8 cellular contexts compared by ENCODE assay signal in the genomic region with DNA sequence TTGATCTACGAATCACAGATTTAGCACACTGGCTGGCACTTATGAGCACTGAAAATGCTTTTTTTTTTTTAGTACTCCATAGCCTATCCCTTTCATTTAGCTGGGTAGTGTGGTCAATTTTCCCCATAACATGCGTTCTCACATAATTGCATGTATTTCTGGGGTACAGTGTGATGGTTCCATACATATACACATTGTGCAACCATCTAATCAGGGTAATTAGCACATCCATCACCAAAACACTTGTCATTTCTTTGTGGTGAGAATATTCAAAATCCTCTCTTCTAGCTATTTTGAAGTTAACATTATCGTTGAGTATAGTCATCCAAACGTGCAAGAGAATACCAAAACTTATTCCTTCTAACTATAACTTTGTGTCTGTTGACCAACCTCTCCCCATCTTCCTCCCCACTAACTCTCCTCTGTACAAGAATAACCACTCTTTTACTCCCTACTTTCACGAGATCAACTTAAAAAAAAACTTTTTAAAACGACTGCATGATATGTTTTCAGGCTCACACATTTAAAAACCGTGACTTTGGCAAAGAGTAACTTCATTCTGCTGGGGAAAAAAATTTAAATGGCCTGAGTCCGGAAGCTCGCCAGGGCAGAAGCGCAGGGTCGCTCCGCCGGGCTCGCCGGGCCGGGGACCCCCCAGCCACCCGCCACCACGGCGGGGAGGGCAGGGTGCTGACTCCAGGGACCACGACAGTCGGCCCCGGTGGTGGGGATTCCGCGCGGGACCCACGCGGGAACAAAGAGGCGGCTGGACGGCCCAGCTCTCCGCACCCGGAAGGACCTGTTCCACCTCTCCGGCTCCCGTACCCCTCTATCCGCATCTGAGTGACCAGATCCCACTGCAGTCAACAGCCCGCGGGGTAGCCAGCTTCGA. TPM values are rescaled to one million over a fixed set of nuclear protein-coding genes. Genes with fewer than 3 reads are reported as not detected.
DNase-seq lines count a peak whose midpoint lies in the region; ATAC-seq lines count a peak whose summit lies in the region.

No MANE protein-coding gene starts in this region.

- H3K36me3 ChIP-seq in adipocyte (ENCODE audit: control insufficient read depth, insufficient read depth, low read length, severe bottlenecking) = no peaks in the 10 kb centered on the region

- no peak for DNase-seq in activated CD8-positive, alpha-beta memory T cell treated with anti-CD3 and anti-CD28 coated beads, Interleukin-2, amount 10 ng/mL, durations not matched to agents 7 days and 5 days
- DNase-seq in activated CD8-positive, alpha-beta memory T cell treated with anti-CD3 and anti-CD28 coated beads, Interleukin-2, amount 50 U/mL, for 4 hours = no peak
- DNase-seq in adipocyte (ENCODE audit: low read depth) (peak; percentile 58), glomerular visceral epithelial cell (ENCODE audit: extremely low spot score) (no peak)
- no peak for DNase-seq in stimulated activated naive CD8-positive, alpha-beta T cell treated with anti-CD3 and anti-CD28 coated beads, Interleukin-15, amount 100 ng/mL, for 72 hours

- H3K9me3 ChIP-seq in adipocyte (ENCODE audit: control insufficient read depth, low read length) (no peaks in the 10 kb centered on the region), iPS-18c (ENCODE audit: control insufficient read depth, insufficient read depth, low read length) (no peaks in the 10 kb centered on the region)

- ATAC-seq in activated CD8-positive, alpha-beta memory T cell treated with anti-CD3 and anti-CD28 coated beads, Interleukin-2, amount 10 ng/mL, durations not matched to agents 7 days and 5 days = no peak
- ATAC-seq in HG03432 (IDR thresholded peaks at IDR 0.05; ENCODE audit: unreplicated experiment) = peak; percentile 1
- peak; percentile 1 for ATAC-seq in stimulated activated naive CD8-positive, alpha-beta T cell treated with anti-CD3 and anti-CD28 coated beads, Interleukin-15, amount 100 ng/mL, for 72 hours
- ATAC-seq in GM19467 (IDR thresholded peaks at IDR 0.05; ENCODE audit: unreplicated experiment) = no peak

- H3K4me1 Mint-ChIP-seq in activated CD8-positive, alpha-beta memory T cell treated with anti-CD3 and anti-CD28 coated beads, Interleukin-2, amount 10 ng/mL, durations not matched to agents 7 days and 5 days = peaks cover 46% of the 10 kb centered on the region
- peaks cover 70% of the 10 kb centered on the region for H3K4me1 Mint-ChIP-seq in stimulated activated naive CD8-positive, alpha-beta T cell treated with anti-CD3 and anti-CD28 coated beads, Interleukin-15, amount 100 ng/mL, for 72 hours

- H3K27ac Mint-ChIP-seq in activated CD8-positive, alpha-beta memory T cell treated with anti-CD3 and anti-CD28 coated beads, Interleukin-2, amount 10 ng/mL, durations not matched to agents 7 days and 5 days = peak overlapping the region; percentile 92
- peak overlapping the region; percentile 97 to 98 for H3K27ac Mint-ChIP-seq in stimulated activated naive CD8-positive, alpha-beta T cell treated with anti-CD3 and anti-CD28 coated beads, Interleukin-15, amount 100 ng/mL, for 72 hours

- H3K4me3 ChIP-seq in adipocyte (ENCODE audit: low read length) (peak overlapping the region; percentile 99), iPS-18c (ENCODE audit: insufficient read depth, low read depth, low read length) (peak overlapping the region; percentile 98)

- no peaks in the 10 kb centered on the region for H3K9me3 Mint-ChIP-seq in activated CD8-positive, alpha-beta memory T cell treated with anti-CD3 and anti-CD28 coated beads, Interleukin-2, amount 10 ng/mL, durations not matched to agents 7 days and 5 days (ENCODE audit: low read depth)
- no peaks in the 10 kb centered on the region for H3K9me3 Mint-ChIP-seq in stimulated activated naive CD8-positive, alpha-beta T cell treated with anti-CD3 and anti-CD28 coated beads, Interleukin-15, amount 100 ng/mL, for 72 hours

- peak overlapping the region; percentile 98 for H3K9ac ChIP-seq in adipocyte (ENCODE audit: low read length)

- no peaks in the 10 kb centered on the region for H3K27me3 ChIP-seq in adipocyte (replicated peaks; ENCODE audit: control insufficient read depth, insufficient read depth, low read length)

- H3K4me3 Mint-ChIP-seq in activated CD8-positive, alpha-beta memory T cell treated with anti-CD3 and anti-CD28 coated beads, Interleukin-2, amount 10 ng/mL, durations not matched to agents 7 days and 5 days = peak overlapping the region; percentile 91
- H3K4me3 Mint-ChIP-seq in stimulated activated naive CD8-positive, alpha-beta T cell treated with anti-CD3 and anti-CD28 coated beads, Interleukin-15, amount 100 ng/mL, for 72 hours = peak overlapping the region; percentile 83 to 96

- H3K4me1 ChIP-seq in adipocyte (ENCODE audit: control insufficient read depth, insufficient read depth, low read length) = peaks cover 33% of the 10 kb centered on the region

- H3K36me3 Mint-ChIP-seq in activated CD8-positive, alpha-beta memory T cell treated with anti-CD3 and anti-CD28 coated beads, Interleukin-2, amount 10 ng/mL, durations not matched to agents 7 days and 5 days = peaks cover 6% of the 10 kb centered on the region

- CTCF ChIA-PET in activated CD8-positive, alpha-beta memory T cell treated with anti-CD3 and anti-CD28 coated beads, Interleukin-2, amount 10 ng/mL, durations not matched to agents 7 days and 5 days (lab: Charles Lee) = interaction anchor here (0.7 to 9.7 kb wide), 17 partner anchors 8 to 235 kb away, joined by 3 to 151 read pairs (median 6); partner anchors contain the start of gene GPR18

- H3K27me3 Mint-ChIP-seq in activated CD8-positive, alpha-beta memory T cell treated with anti-CD3 and anti-CD28 coated beads, Interleukin-2, amount 10 ng/mL, durations not matched to agents 7 days and 5 days = no peaks in the 10 kb centered on the region
- H3K27me3 Mint-ChIP-seq in stimulated activated naive CD8-positive, alpha-beta T cell treated with anti-CD3 and anti-CD28 coated beads, Interleukin-15, amount 100 ng/mL, for 72 hours = no peaks in the 10 kb centered on the region

RNA-seq across cellular contexts. Expression of gene UBAC2, which starts 0.9 kb away (rescaled TPM):
- total RNA-seq in activated CD8-positive, alpha-beta memory T cell treated with anti-CD3 and anti-CD28 coated beads, Interleukin-2, amount 10 ng/mL, durations not matched to agents 7 days and 5 days = 10 to 100 TPM; 52.8 to 60.8 TPM

RNA-seq across cellular contexts. Expression of gene GPR18, which starts 58.4 kb away (rescaled TPM):
- 10 to 100 TPM; 11.1 to 13.1 TPM for total RNA-seq in activated CD8-positive, alpha-beta memory T cell treated with anti-CD3 and anti-CD28 coated beads, Interleukin-2, amount 10 ng/mL, durations not matched to agents 7 days and 5 days

Comparison
In these comparisons a context has a peak if more than half of its experiments do, and no peak if none do; other contexts are left out.
1. ATAC-seq: peak in HG03432 (single experiment) and stimulated activated naive CD8-positive, alpha-beta T cell treated with anti-CD3 and anti-CD28 coated beads, Interleukin-15, amount 100 ng/mL, for 72 hours (single experiment); none in activated CD8-positive, alpha-beta memory T cell treated with anti-CD3 and anti-CD28 coated beads, Interleukin-2, amount 10 ng/mL, durations not matched to agents 7 days and 5 days (single experiment) and GM19467 (single experiment).